1 cellular context compared by ENCODE assay signal in genomic region chr6:75934643-75935472, GRCh38.
A peak's percentile ranks its signal among the peaks of the same experiment; 100 is the strongest.
TF ChIP-seq lines count a peak whose summit lies in the region.

No MANE protein-coding gene starts in this region.

TF ChIP-seq in H1, 55 proteins besides CTCF, POLR2A, EP300 and RAD21 (continued from another document):
- TF ChIP-seq CHD7 (IDR thresholded peaks at IDR 0.05; ENCODE audit: insufficient replicate concordance, low read length): no peak
- TF ChIP-seq HDAC2 (IDR thresholded peaks at IDR 0.05; ENCODE audit: borderline replicate concordance in 1 of 2, low read depth in 2 of 2, low read length in 2 of 2): peak in 1 of 2 experiments; percentile 77; a peak in 2 of 4 replicates
- TF ChIP-seq KDM4A (IDR thresholded peaks at IDR 0.05; ENCODE audit: low read depth, low read length, severe bottlenecking): peak; percentile 66
- TF ChIP-seq JUND (IDR thresholded peaks at IDR 0.05; ENCODE audit: low read length): no peak
- no peak for TF ChIP-seq CEBPB (IDR thresholded peaks at IDR 0.05; ENCODE audit: low read depth, low read length)
- TF ChIP-seq NANOG (IDR thresholded peaks at IDR 0.05; ENCODE audit: insufficient read depth, low read depth, low read length, poor library complexity, severe bottlenecking): no peak
- no peak for TF ChIP-seq CBX5 (IDR thresholded peaks at IDR 0.05; ENCODE audit: low read depth, low read length)
- 0 out of 2 replicates have a peak, but pooled peaks have one; percentile 1 for TF ChIP-seq TEAD4 (IDR thresholded peaks at IDR 0.05; ENCODE audit: low read depth, low read length)
- no peak for TF ChIP-seq RBBP5 (IDR thresholded peaks at IDR 0.05; ENCODE audit: borderline replicate concordance, low read depth, low read length)
- TF ChIP-seq KDM1A (IDR thresholded peaks at IDR 0.05; ENCODE audit: borderline replicate concordance, low read length): 0 out of 2 replicates have a peak, but pooled peaks have one; percentile 8
- no peak for TF ChIP-seq SP2 (IDR thresholded peaks at IDR 0.05; ENCODE audit: low read length)
- TF ChIP-seq SUZ12 (IDR thresholded peaks at IDR 0.05; ENCODE audit: low read length): no peak
- TF ChIP-seq ASH2L (IDR thresholded peaks at IDR 0.05; ENCODE audit: low read length): peak; percentile 40
- no peak for TF ChIP-seq KDM5A (IDR thresholded peaks at IDR 0.05; ENCODE audit: low read length)
- no peak for TF ChIP-seq EZH2 (IDR thresholded peaks at IDR 0.05; ENCODE audit: low read depth, low read length, severe bottlenecking)
- no peak for TF ChIP-seq RXRA (IDR thresholded peaks at IDR 0.05; ENCODE audit: insufficient read depth, low read depth, low read length)
